In genomic region chr2:105873721-105874120, GRCh38 we compare ENCODE assay signal across 8 cellular contexts.
A peak's percentile ranks its signal among the peaks of the same experiment; 100 is the strongest.
DNase-seq lines count a peak whose midpoint lies in the region; ATAC-seq and TF ChIP-seq lines count a peak whose summit lies in the region.

No MANE protein-coding gene starts in this region.

- no TSS peak for BruUV-seq in PC-3 (replicated peaks; lab: Mats Ljungman, UMichigan)

- no peak overlapping the region for H3K9ac ChIP-seq in PC-3 (ENCODE audit: low read length)

- peak; percentile 88 for ATAC-seq in GM18517 (IDR thresholded peaks at IDR 0.05; ENCODE audit: unreplicated experiment)
- peak; percentile 95 for ATAC-seq in HG02588 (IDR thresholded peaks at IDR 0.05; ENCODE audit: unreplicated experiment)
- peak; percentile 81 for ATAC-seq in PC-3

- TF ChIP-seq CTCF in PC-3 (conservative IDR thresholded peaks at IDR 0.05; ENCODE audit: low read depth, low read length) (no peak), progenitor cell of endocrine pancreas (IDR thresholded peaks at IDR 0.05; ENCODE audit: unreplicated experiment) (no peak)

- H3K4me2 ChIP-seq in PC-3 (ENCODE audit: low read length): peak overlapping the region; percentile 39

- no peak overlapping the region for H2AFZ ChIP-seq in PC-3 (ENCODE audit: low read length)

- H3F3A ChIP-seq in PC-3 (ENCODE audit: low read length, unreplicated experiment): no peaks in the 10 kb centered on the region

- peaks cover 14% of the 10 kb centered on the region for H3K36me3 Mint-ChIP-seq in progenitor cell of endocrine pancreas (ENCODE audit: insufficient read depth)

- peak overlapping the region; percentile 71 for H3K27ac Mint-ChIP-seq in progenitor cell of endocrine pancreas

- H3K4me3 Mint-ChIP-seq in progenitor cell of endocrine pancreas (ENCODE audit: low read depth): no peak overlapping the region

- H3K79me2 ChIP-seq in PC-3 (ENCODE audit: low read length): no peaks in the 10 kb centered on the region

- no peaks in the 10 kb centered on the region for H3K9me3 ChIP-seq in PC-3 (ENCODE audit: low read length)

- no peak overlapping the region for H3K4me3 ChIP-seq in PC-3 (ENCODE audit: low read length)

- H3K9me3 Mint-ChIP-seq in progenitor cell of endocrine pancreas (ENCODE audit: low read depth): no peaks in the 10 kb centered on the region

- no peaks in the 10 kb centered on the region for H3K27me3 Mint-ChIP-seq in progenitor cell of endocrine pancreas

- H3K27me3 ChIP-seq in PC-3 (ENCODE audit: low read length): no peaks in the 10 kb centered on the region

- no peaks in the 10 kb centered on the region for H4K20me1 ChIP-seq in PC-3 (ENCODE audit: low read length)

- no peaks in the 10 kb centered on the region for H3K36me3 ChIP-seq in PC-3 (ENCODE audit: low read depth, low read length)

- POLR2A ChIA-PET in PC-3 (lab: Charles Lee; ENCODE audit: unreplicated experiment): no interaction called here

- peaks cover 13% of the 10 kb centered on the region; the same call in 1 of the 2 replicates for H3K4me1 ChIP-seq in PC-3 (ENCODE audit: insufficient read depth, low read length)

- H3K9me2 ChIP-seq in PC-3 (replicated peaks; ENCODE audit: low read length): no peaks in the 10 kb centered on the region

- CTCF ChIA-PET in PC-3 (lab: Charles Lee): no interaction called here

- intact Hi-C loops in PC-3 (cut with micrococcal nuclease): no loop called here

- peaks cover 37% of the 10 kb centered on the region for H3K4me1 Mint-ChIP-seq in progenitor cell of endocrine pancreas (ENCODE audit: low read depth)

- H3K27ac ChIP-seq in PC-3 (ENCODE audit: low read length): no peak overlapping the region

- peak; percentile 68 for DNase-seq in PC-3
- peak; percentile 90 for DNase-seq in astrocyte of the hippocampus (ENCODE audit: low read depth, low spot score)
- no peak for DNase-seq in progenitor cell of endocrine pancreas (ENCODE audit: low spot score, unreplicated experiment)
- no peak for DNase-seq in superior temporal gyrus (ENCODE audit: extremely low spot score)
- no peak for DNase-seq in NCI-H2029 treated with DMSO at 0.1 percent for 48 hours (lab: John Stamatoyannopoulos, UW)
- DNase-seq in epidermal melanocyte (ENCODE audit: insufficient read length, low spot score): no peak

Comparison
In these comparisons a context has a peak if more than half of its experiments do, and no peak if none do; other contexts are left out.
1. DNase-seq: peak in PC-3 (single experiment) and astrocyte of the hippocampus (single experiment); none in progenitor cell of endocrine pancreas (single experiment), superior temporal gyrus (single experiment), NCI-H2029 treated with DMSO at 0.1 percent for 48 hours (single experiment) and epidermal melanocyte (single experiment).
2. Peak in every context shown above with its lines, with median percentiles within 50 percentile points of each other: ATAC-seq.